ENCODE assay signal across 1 cellular context in genomic region chr2:38613849-38614213, GRCh38.
TF ChIP-seq lines count a peak whose summit lies in the region.

No MANE protein-coding gene starts in this region.

TF ChIP-seq in IMR-90, 13 proteins besides CTCF, POLR2A, EP300 and RAD21:
- TF ChIP-seq CEBPB (IDR thresholded peaks at IDR 0.05; ENCODE audit: low read depth, low read length): no peak
- TF ChIP-seq RCOR1 (IDR thresholded peaks at IDR 0.05; ENCODE audit: insufficient replicate concordance, low read length): no peak
- TF ChIP-seq SMC3 (IDR thresholded peaks at IDR 0.05; ENCODE audit: low read depth, low read length): no peak
- no peak for TF ChIP-seq USF2 (IDR thresholded peaks at IDR 0.05; ENCODE audit: low read depth, low read length)
- TF ChIP-seq, protein P1, sequence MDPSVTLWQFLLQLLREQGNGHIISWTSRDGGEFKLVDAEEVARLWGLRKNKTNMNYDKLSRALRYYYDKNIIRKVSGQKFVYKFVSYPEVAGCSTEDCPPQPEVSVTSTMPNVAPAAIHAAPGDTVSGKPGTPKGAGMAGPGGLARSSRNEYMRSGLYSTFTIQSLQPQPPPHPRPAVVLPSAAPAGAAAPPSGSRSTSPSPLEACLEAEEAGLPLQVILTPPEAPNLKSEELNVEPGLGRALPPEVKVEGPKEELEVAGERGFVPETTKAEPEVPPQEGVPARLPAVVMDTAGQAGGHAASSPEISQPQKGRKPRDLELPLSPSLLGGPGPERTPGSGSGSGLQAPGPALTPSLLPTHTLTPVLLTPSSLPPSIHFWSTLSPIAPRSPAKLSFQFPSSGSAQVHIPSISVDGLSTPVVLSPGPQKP (IDR thresholded peaks at IDR 0.05; ENCODE audit: borderline replicate concordance, low read depth, low read length): no peak
- TF ChIP-seq NFE2L2 (IDR thresholded peaks at IDR 0.05; ENCODE audit: low read depth, low read length): no peak
- TF ChIP-seq MAZ (IDR thresholded peaks at IDR 0.05; ENCODE audit: borderline replicate concordance, low read depth, low read length): no peak
- TF ChIP-seq RFX5 (IDR thresholded peaks at IDR 0.05; ENCODE audit: low read depth, low read length): no peak
- no peak for TF ChIP-seq FOS (IDR thresholded peaks at IDR 0.05; ENCODE audit: low read depth, low read length)
